Comparison of ENCODE assay signal across 11 cellular contexts in genomic region chr10:34102237-34102673, GRCh38.
DNase-seq lines count a peak whose midpoint lies in the region; ATAC-seq, FAIRE-seq and TF ChIP-seq lines count a peak whose summit lies in the region.
"Had no signal": no experiment of that assay in that cellular context is flagged by ENCODE, and none has a peak within 500 bp of the region (broad histone marks: within the 10 kb centered on the region; RNA-seq: fewer than 3 reads in every experiment).

No MANE protein-coding gene starts in this region.

- no peak overlapping the region for H3K4me3 ChIP-seq in lower leg skin (ENCODE audit: low read depth, poor library complexity, severe bottlenecking)
- no peak overlapping the region for H3K4me3 ChIP-seq in skin epidermis

- no peak for FAIRE-seq in HTR-8/SVneo (lab: Jason Lieb, UNC)

- no peak for TF ChIP-seq CTCF in lower leg skin (IDR thresholded peaks at IDR 0.05)

- peak overlapping the region; percentile 7 for H3K27ac ChIP-seq in epithelial cell of prostate
- peak overlapping the region in 20 of 21 experiments; percentile 32 to 81 (median 74) for H3K27ac ChIP-seq in skin epidermis
- H3K27ac ChIP-seq: neutrophil had no signal

- no peak for ATAC-seq in GM18517 (IDR thresholded peaks at IDR 0.05; ENCODE audit: unreplicated experiment)

- peak; percentile 81 for DNase-seq in HCEC 1CT
- DNase-seq in epithelial cell of prostate (ENCODE audit: low read depth, low spot score) = no peak
- peak; percentile 64 to 91 for DNase-seq in lower leg skin (ENCODE audit: low spot score in 2 of 2)
- no peak for DNase-seq in iPS-NIHi11 (ENCODE audit: low spot score)
- DNase-seq in HTR-8/SVneo (ENCODE audit: insufficient read length, low spot score) = no peak
- no peak for DNase-seq in erythroblast (lab: John Stamatoyannopoulos, UW)
- DNase-seq: activated CD4-positive, alpha-beta T cell treated with anti-CD3 and anti-CD28 coated beads, Interleukin-2, amount 50 U/mL, for 1 hour; NCI-H2029 treated with DMSO at 0.1 percent for 48 hours had no signal

- intact Hi-C loops in lower leg skin (cut with DNase I; ENCODE audit: low total_unique reads) = no loop called here

- 31 to 39% methylated on average over 15 of the region's 15 CpGs for WGBS in lower leg skin, 2 donors

- TF ChIP-seq POLR2A in lower leg skin (IDR thresholded peaks at IDR 0.05) (no peak), erythroblast (IDR thresholded peaks at IDR 0.05; ENCODE audit: low read length) (no peak)

Comparison
In these comparisons a context has a peak if more than half of its experiments do, and no peak if none do; other contexts are left out.
1. DNase-seq: peak in HCEC 1CT (single experiment) and lower leg skin (2 of 2); none in epithelial cell of prostate (single experiment), iPS-NIHi11 (single experiment), HTR-8/SVneo (single experiment) and erythroblast (0 of 2).